Comparison of ENCODE assay signal across 8 cellular contexts in the genomic region with DNA sequence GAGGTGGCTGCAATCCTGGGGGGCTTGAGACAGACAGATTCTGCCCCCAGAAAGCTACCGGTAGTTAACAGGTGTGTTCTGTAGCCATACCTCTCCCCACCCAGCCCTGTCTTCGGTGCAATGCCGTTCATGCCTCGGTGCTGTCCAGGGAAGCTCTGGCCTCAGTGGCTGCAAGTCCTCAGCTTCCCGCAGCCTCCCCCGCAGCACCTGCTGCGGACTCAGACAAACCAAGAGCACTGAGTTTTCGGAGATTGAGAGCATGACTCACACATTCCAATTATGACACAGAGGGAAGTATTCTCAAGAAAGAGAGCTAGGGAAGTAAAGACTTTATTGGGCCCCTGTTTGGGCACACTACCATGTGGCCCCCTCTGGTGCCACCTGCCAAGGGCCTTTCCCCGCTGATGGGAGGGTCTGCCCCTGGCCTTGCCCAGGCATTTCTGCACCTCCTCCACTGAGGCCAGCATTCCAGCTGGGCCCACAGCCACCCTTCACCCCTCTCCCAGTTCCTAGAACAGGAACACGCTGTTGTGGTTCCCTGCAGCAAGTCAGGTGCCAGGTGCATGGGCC. TPM values are rescaled to one million over a fixed set of nuclear protein-coding genes. Genes with fewer than 3 reads are reported as not detected.
DNase-seq lines count a peak whose midpoint lies in the region; ATAC-seq and TF ChIP-seq lines count a peak whose summit lies in the region.

No MANE protein-coding gene starts in this region.

- H3K4me3 ChIP-seq in right cardiac atrium (ENCODE audit: low read length) (no peak overlapping the region), fibroblast of the aortic adventitia (ENCODE audit: low read depth, low read length) (no peak overlapping the region)

- no peaks in the 10 kb centered on the region for H3K9me3 ChIP-seq in right cardiac atrium (ENCODE audit: control insufficient read depth, low read length)

- DNase-seq in cardiac septum (ENCODE audit: low spot score) (peak; percentile 62), right cardiac atrium (no peak), fibroblast of the aortic adventitia (ENCODE audit: low read depth) (peak; percentile 46), DMS 273 (lab: John Stamatoyannopoulos, UW; ENCODE audit: unreplicated experiment) (no peak), NCI-H1105 (lab: John Stamatoyannopoulos, UW) (no peak)
- peak; percentile 50 to 57 for DNase-seq in activated CD4-positive, alpha-beta T cell treated with anti-CD3 and anti-CD28 coated beads for 4 hours
- DNase-seq in stimulated activated CD8-positive, alpha-beta memory T cell treated with anti-CD3 and anti-CD28 coated beads, Interleukin-7, amount 100 ng/mL, for 4 hours (ENCODE audit: low read depth in 2 of 2), result peak; percentile 15 to 28

- no peak for ATAC-seq in right cardiac atrium
- ATAC-seq in HG03378 (IDR thresholded peaks at IDR 0.05; ENCODE audit: unreplicated experiment), result peak; percentile 65

- intact Hi-C loops in cardiac septum (cut with DNase I), result no loop called here
- intact Hi-C loops in right cardiac atrium (cut with DNase I), result no loop called here

- H3K27me3 ChIP-seq in right cardiac atrium (ENCODE audit: control insufficient read depth, insufficient read depth), result no peaks in the 10 kb centered on the region

- no peaks in the 10 kb centered on the region for H3K4me1 ChIP-seq in right cardiac atrium (ENCODE audit: control insufficient read depth, insufficient read depth, low read length)

- H3K27ac ChIP-seq in right cardiac atrium (ENCODE audit: low read length), result no peak overlapping the region

- WGBS in right cardiac atrium, result 55% methylated on average over 10 of the region's 10 CpGs

- TF ChIP-seq CTCF in fibroblast of the aortic adventitia (IDR thresholded peaks at IDR 0.05; ENCODE audit: insufficient read depth, low read length), result no peak

RNA-seq across cellular contexts. Expression of a gene that starts 30.2 kb away (rescaled TPM):
- total RNA-seq in cardiac septum (1.5 TPM), right cardiac atrium (1 to 10 TPM; 1.2 to 1.7 (median 1.2) TPM), fibroblast of the aortic adventitia (ENCODE audit: low replicate concordance) (15.0 and 30.1 TPM in 2 replicates)
- 0.68 TPM for polyA plus RNA-seq in right cardiac atrium

Comparison
In these comparisons a context has a peak if more than half of its experiments do, and no peak if none do; other contexts are left out.
1. DNase-seq: peak in cardiac septum (single experiment), activated CD4-positive, alpha-beta T cell treated with anti-CD3 and anti-CD28 coated beads for 4 hours (2 of 2), fibroblast of the aortic adventitia (single experiment) and stimulated activated CD8-positive, alpha-beta memory T cell treated with anti-CD3 and anti-CD28 coated beads, Interleukin-7, amount 100 ng/mL, for 4 hours (2 of 2); none in right cardiac atrium (0 of 3), DMS 273 (single experiment) and NCI-H1105 (single experiment).